1 cellular context compared by ENCODE assay signal in the genomic region with DNA sequence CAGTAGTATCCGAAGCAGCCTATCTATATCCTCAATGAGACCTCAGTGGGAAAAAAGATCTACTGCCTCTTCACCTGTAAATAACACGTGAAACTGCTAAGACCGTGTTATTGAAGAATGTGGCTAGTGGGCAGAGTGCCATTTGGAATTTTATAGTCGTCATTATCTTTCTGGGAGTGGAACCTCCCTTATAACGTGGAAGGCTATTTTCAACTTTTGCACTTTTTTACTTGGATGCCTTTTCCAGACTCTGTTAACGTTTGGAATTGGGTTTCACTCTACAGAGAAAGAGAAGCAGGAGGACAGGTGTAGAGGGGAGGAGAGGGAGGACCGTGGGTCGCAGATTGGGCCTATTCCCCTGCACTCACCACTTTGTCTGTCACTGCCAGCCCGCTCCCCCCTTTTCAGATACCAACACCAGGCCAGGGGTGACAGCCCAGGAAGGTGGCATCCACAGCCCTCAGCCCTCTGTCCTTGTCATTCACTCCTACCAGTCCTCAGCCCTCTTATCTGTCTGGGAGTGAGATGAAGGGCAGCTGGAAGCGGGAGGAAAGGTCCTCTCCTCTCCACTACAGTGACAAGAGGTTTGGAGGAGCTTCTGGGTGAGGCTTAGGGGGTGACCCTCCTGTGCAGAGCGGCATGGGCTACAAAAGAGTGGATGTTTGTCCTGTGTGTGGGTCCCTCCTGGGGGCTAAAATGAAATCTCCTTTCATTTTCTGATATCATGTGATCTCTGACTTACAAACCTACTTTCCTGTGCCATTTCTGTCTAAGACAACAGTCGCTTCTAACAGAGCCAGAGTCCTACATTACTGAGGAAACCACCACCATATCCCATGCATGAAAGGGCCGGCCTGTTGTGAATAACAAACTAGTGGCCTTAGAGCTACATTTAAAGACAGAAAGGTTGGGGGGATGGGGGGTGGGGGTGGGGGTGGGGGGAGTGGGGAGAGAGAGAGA.
TF ChIP-seq lines count a peak whose summit lies in the region.

No MANE protein-coding gene starts in this region.

TF ChIP-seq in K562, 482 proteins besides CTCF, POLR2A, EP300 and RAD21:
- TF ChIP-seq, protein P1, sequence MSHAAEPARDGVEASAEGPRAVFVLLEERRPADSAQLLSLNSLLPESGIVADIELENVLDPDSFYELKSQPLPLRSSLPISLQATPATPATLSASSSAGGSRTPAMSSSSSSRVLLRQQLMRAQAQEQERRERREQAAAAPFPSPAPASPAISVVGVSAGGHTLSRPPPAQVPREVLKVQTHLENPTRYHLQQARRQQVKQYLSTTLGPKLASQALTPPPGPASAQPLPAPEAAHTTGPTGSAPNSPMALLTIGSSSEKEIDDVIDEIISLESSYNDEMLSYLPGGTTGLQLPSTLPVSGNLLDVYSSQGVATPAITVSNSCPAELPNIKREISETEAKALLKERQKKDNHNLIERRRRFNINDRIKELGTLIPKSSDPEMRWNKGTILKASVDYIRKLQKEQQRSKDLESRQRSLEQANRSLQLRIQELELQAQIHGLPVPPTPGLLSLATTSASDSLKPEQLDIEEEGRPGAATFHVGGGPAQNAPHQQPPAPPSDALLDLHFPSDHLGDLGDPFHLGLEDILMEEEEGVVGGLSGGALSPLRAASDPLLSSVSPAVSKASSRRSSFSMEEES (CRISPR knock-in tag; IDR thresholded peaks at IDR 0.05): peak; percentile 29
- TF ChIP-seq ZFX (CRISPR knock-in tag; IDR thresholded peaks at IDR 0.05): no peak
TF ChIP-seq in K562: peak in this region for 1.
